20 cellular contexts compared by ENCODE assay signal in the genomic region with DNA sequence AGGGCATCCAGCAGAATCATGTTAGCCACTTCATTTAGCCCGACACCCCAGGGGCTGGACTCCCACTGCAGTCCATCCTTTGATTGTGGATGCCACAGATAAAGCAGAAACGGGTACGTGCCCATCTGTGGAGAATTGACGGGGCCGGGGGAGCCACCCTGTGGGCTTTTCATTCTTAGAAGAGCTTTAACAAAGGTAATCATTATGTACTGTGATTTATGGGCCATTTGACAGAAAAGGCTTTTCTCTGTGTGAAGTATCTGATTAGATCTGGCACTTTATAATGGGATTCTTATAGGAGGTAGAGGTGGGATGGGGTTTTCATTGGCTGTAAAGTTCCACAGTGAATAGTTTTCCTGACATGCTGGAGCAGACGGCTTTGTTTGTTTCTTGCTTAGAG.
"Had no signal": no experiment of that assay in that cellular context is flagged by ENCODE, and none has a peak within 500 bp of the region (broad histone marks: within the 10 kb centered on the region; RNA-seq: fewer than 3 reads in every experiment).

No MANE protein-coding gene starts in this region.

- H3K4me1 ChIP-seq: colonic mucosa, left ventricle myocardium inferior, spleen, upper lobe of right lung had no signal

- H3K4me3 Mint-ChIP-seq: activated B cell treated with CpG ODN at 0.5 μM for 24 hours; central memory CD8-positive, alpha-beta T cell; immature natural killer cell; nephron progenitor cell; stimulated activated memory B cell treated with anti-CD40 and anti-IgM and Interleukin-4, amounts not matched to agents 10 μg/mL and 1 μg/mL and 100 μg/mL, for 72 hours had no signal

- H3K4me3 ChIP-seq: colonic mucosa, left ventricle myocardium inferior, spleen, upper lobe of right lung had no signal

- H3K27ac ChIP-seq: colonic mucosa, left ventricle myocardium inferior, spleen, upper lobe of right lung had no signal

- H3K9me3 Mint-ChIP-seq: activated B cell treated with CpG ODN at 0.5 μM for 24 hours; central memory CD8-positive, alpha-beta T cell; immature natural killer cell; nephron progenitor cell; stimulated activated memory B cell treated with anti-CD40 and anti-IgM and Interleukin-4, amounts not matched to agents 10 μg/mL and 1 μg/mL and 100 μg/mL, for 72 hours had no signal

- H3K36me3 ChIP-seq: colonic mucosa had no signal

- H3K27me3 Mint-ChIP-seq: activated B cell treated with CpG ODN at 0.5 μM for 24 hours; central memory CD8-positive, alpha-beta T cell; stimulated activated memory B cell treated with anti-CD40 and anti-IgM and Interleukin-4, amounts not matched to agents 10 μg/mL and 1 μg/mL and 100 μg/mL, for 72 hours had no signal

- H3K27ac Mint-ChIP-seq: activated B cell treated with CpG ODN at 0.5 μM for 24 hours; immature natural killer cell; nephron progenitor cell; stimulated activated memory B cell treated with anti-CD40 and anti-IgM and Interleukin-4, amounts not matched to agents 10 μg/mL and 1 μg/mL and 100 μg/mL, for 72 hours had no signal

- H3K9me3 ChIP-seq: colonic mucosa, left ventricle myocardium inferior, spleen, upper lobe of right lung had no signal

- H3K4me1 Mint-ChIP-seq: activated B cell treated with CpG ODN at 0.5 μM for 24 hours; central memory CD8-positive, alpha-beta T cell; stimulated activated memory B cell treated with anti-CD40 and anti-IgM and Interleukin-4, amounts not matched to agents 10 μg/mL and 1 μg/mL and 100 μg/mL, for 72 hours had no signal

- ATAC-seq: esophagus mucosa; stimulated activated memory B cell treated with anti-CD40 and anti-IgM and Interleukin-4, amounts not matched to agents 10 μg/mL and 1 μg/mL and 100 μg/mL, for 72 hours; upper lobe of right lung had no signal

- H3K27me3 ChIP-seq: colonic mucosa, spleen, upper lobe of right lung had no signal

- DNase-seq: activated B cell treated with CpG ODN at 0.5 μM for 24 hours; activated CD4-positive, alpha-beta T cell treated with anti-CD3 and anti-CD28 coated beads for 4 hours; activated CD8-positive, alpha-beta memory T cell treated with anti-CD3 and anti-CD28 coated beads, Interleukin-2, amount 50 U/mL, for 4 hours; activated effector memory CD4-positive, alpha-beta T cell treated with Interleukin-2 at 50 U/mL for 16 hours; activated naive CD4-positive, alpha-beta T cell treated with anti-CD3 and anti-CD28 coated beads, Interleukin-2, amount 50 U/mL, for 16 hours; activated T-cell treated with anti-CD3 and anti-CD28 coated beads, Interleukin-2, amount 50 U/mL, for 48 hours; aorta; colonic mucosa; immature natural killer cell; kidney glomerular epithelial cell; left ventricle myocardium inferior; mammary epithelial cell; nephron progenitor cell; spleen; stimulated activated CD4-positive, alpha-beta T cell treated with anti-CD3 and anti-CD28 coated beads, Interleukin-4, amount 100 ng/mL, for 4 hours; T-helper 9 cell; upper lobe of right lung had no signal
